ENCODE assay signal across 21 cellular contexts in genomic region chr10:92177546-92177945, GRCh38.
"Had no signal": no experiment of that assay in that cellular context is flagged by ENCODE, and none has a peak within 500 bp of the region (broad histone marks: within the 10 kb centered on the region; RNA-seq: fewer than 3 reads in every experiment).

No MANE protein-coding gene starts in this region.

- H3K27ac ChIP-seq: foreskin keratinocyte, left ventricle myocardium inferior, lower lobe of right lung, neural progenitor cell, pancreas had no signal

- H3K9ac ChIP-seq: neural progenitor cell had no signal

- H3K27ac Mint-ChIP-seq: immature natural killer cell; natural killer cell treated with Interleukin-12 subunit alpha and Interleukin-12 subunit beta and Interleukin-15 and Interleukin-18, amount 100 ng/mL, for 72 hours; neural progenitor cell; progenitor cell of endocrine pancreas had no signal

- H3K4me3 ChIP-seq: left ventricle myocardium inferior, lower lobe of right lung, neural progenitor cell, pancreas had no signal

- H3K4me3 Mint-ChIP-seq: immature natural killer cell; natural killer cell treated with Interleukin-12 subunit alpha and Interleukin-12 subunit beta and Interleukin-15 and Interleukin-18, amount 100 ng/mL, for 72 hours; neural progenitor cell had no signal

- H3K36me3 Mint-ChIP-seq: neural progenitor cell had no signal

- DNase-seq: cortex of kidney; effector memory CD4-positive, alpha-beta T cell; immature natural killer cell; kidney; left cardiac atrium; left ventricle myocardium inferior; lower lobe of right lung; mesenchymal stem cell; midbrain; occipital lobe; pancreas; right cardiac atrium; small intestine; stimulated activated CD4-positive, alpha-beta T cell treated with anti-CD3 and anti-CD28 coated beads, Interleukin-12 subunit alpha, Interleukin-12 subunit beta, amount 100 ng/mL, for 4 hours; stimulated activated naive CD4-positive, alpha-beta T cell; trophoblast cell had no signal

- H2AFZ ChIP-seq: neural progenitor cell had no signal

- H3K9me3 Mint-ChIP-seq: immature natural killer cell; natural killer cell treated with Interleukin-12 subunit alpha and Interleukin-12 subunit beta and Interleukin-15 and Interleukin-18, amount 100 ng/mL, for 72 hours; neural progenitor cell had no signal

- H3K27me3 Mint-ChIP-seq: natural killer cell treated with Interleukin-12 subunit alpha and Interleukin-12 subunit beta and Interleukin-15 and Interleukin-18, amount 100 ng/mL, for 72 hours; progenitor cell of endocrine pancreas had no signal

- ATAC-seq: esophagus mucosa; foreskin keratinocyte; left cardiac atrium; lower lobe of right lung; natural killer cell treated with Interleukin-12 subunit alpha and Interleukin-12 subunit beta and Interleukin-15 and Interleukin-18, amount 100 ng/mL, for 72 hours; pancreas; right cardiac atrium had no signal

- H3K36me3 ChIP-seq: neural progenitor cell, pancreas had no signal

- H3K9me3 ChIP-seq: left ventricle myocardium inferior, lower lobe of right lung, pancreas had no signal

- H3K4me1 Mint-ChIP-seq: immature natural killer cell, neural progenitor cell had no signal

- H3K27me3 ChIP-seq: foreskin keratinocyte, neural progenitor cell, pancreas had no signal

- H3K4me2 ChIP-seq: neural progenitor cell had no signal

- H3K4me1 ChIP-seq: foreskin keratinocyte, lower lobe of right lung, neural progenitor cell had no signal
